In the genomic region with DNA sequence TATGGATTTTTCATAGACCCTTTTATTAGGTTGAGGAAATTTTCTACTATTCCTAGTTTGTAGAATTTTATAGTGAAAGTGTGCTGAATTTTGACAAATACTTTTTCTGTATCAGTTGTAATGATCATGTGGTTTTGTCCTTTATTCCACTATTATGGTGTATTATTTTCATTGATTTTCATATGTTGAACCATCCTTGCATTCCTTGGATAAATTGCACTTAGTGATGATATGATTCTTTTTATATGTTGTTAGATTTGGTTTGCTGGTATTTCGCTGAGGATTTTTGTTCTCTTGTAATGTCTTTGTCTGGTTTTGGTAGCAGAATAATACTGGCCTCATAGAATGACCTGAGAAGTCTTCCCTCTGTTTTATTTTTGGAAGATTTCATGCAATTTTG, we compare ENCODE assay signal across 25 cellular contexts.
A peak's percentile ranks its signal among the peaks of the same experiment; 100 is the strongest.
DNase-seq lines count a peak whose midpoint lies in the region; ATAC-seq, FAIRE-seq and TF ChIP-seq lines count a peak whose summit lies in the region.
"Had no signal": no experiment of that assay in that cellular context is flagged by ENCODE, and none has a peak within 500 bp of the region (broad histone marks: within the 10 kb centered on the region; RNA-seq: fewer than 3 reads in every experiment).

No MANE protein-coding gene starts in this region.

- DNase-seq in OCI-M1 (lab: John Stamatoyannopoulos, UW), result peak; percentile 85
- peak; percentile 10 for DNase-seq in astrocyte of the hippocampus (ENCODE audit: low read depth, low spot score)
- DNase-seq in choroid plexus epithelial cell (ENCODE audit: low read depth), result peak; percentile 13
- DNase-seq in NCI-H524 treated with DMSO at 0.1 percent for 48 hours (lab: John Stamatoyannopoulos, UW), result no peak
- no peak for DNase-seq in NCI-H345 (lab: John Stamatoyannopoulos, UW)
- DNase-seq: ACHN; BE2C; C1 segment of cervical spinal cord; CD4-positive, alpha-beta memory T cell; CD4-positive, CD25-positive, alpha-beta regulatory T cell; CD8-positive, alpha-beta memory T cell; COR-L47; DMS 273 treated with DMSO at 0.1 percent for 48 hours; DMS153; DMS53; DMS79; DND-41; EL; GDM1 had no signal

- H3K4me3 ChIP-seq in choroid plexus epithelial cell (ENCODE audit: low read depth, low read length), result no peak overlapping the region
- H3K4me3 ChIP-seq: BLaER1, GM12878 had no signal

- FAIRE-seq in A204.1 (lab: Jason Lieb, UNC), result peak; percentile 54
- FAIRE-seq: GM12878, GM12892, GM18507 had no signal

- TF ChIP-seq CTCF in choroid plexus epithelial cell (conservative IDR thresholded peaks at IDR 0.05; ENCODE audit: low read depth, low read length), result no peak

- no peak for ATAC-seq in GM21717 (IDR thresholded peaks at IDR 0.05; ENCODE audit: unreplicated experiment)
- ATAC-seq: GM12878 had no signal

Comparison
In these comparisons a context has a peak if more than half of its experiments do, and no peak if none do; other contexts are left out.
1. DNase-seq: peak in OCI-M1 (single experiment), astrocyte of the hippocampus (single experiment) and choroid plexus epithelial cell (single experiment); none in NCI-H524 treated with DMSO at 0.1 percent for 48 hours (single experiment) and NCI-H345 (single experiment).